ENCODE assay signal across 1 cellular context in genomic region chr12:103028881-103029280, GRCh38.
TF ChIP-seq lines count a peak whose summit lies in the region.

No MANE protein-coding gene starts in this region.

TF ChIP-seq in GM12878, 131 proteins besides CTCF, POLR2A, EP300 and RAD21 (continued from another document):
- TF ChIP-seq NFXL1 (IDR thresholded peaks at IDR 0.05; ENCODE audit: borderline replicate concordance): no peak
- TF ChIP-seq RUNX3 (IDR thresholded peaks at IDR 0.05; ENCODE audit: low read length): peak; percentile 51; the same call in 1 of the 2 replicates
- TF ChIP-seq, protein P1, sequence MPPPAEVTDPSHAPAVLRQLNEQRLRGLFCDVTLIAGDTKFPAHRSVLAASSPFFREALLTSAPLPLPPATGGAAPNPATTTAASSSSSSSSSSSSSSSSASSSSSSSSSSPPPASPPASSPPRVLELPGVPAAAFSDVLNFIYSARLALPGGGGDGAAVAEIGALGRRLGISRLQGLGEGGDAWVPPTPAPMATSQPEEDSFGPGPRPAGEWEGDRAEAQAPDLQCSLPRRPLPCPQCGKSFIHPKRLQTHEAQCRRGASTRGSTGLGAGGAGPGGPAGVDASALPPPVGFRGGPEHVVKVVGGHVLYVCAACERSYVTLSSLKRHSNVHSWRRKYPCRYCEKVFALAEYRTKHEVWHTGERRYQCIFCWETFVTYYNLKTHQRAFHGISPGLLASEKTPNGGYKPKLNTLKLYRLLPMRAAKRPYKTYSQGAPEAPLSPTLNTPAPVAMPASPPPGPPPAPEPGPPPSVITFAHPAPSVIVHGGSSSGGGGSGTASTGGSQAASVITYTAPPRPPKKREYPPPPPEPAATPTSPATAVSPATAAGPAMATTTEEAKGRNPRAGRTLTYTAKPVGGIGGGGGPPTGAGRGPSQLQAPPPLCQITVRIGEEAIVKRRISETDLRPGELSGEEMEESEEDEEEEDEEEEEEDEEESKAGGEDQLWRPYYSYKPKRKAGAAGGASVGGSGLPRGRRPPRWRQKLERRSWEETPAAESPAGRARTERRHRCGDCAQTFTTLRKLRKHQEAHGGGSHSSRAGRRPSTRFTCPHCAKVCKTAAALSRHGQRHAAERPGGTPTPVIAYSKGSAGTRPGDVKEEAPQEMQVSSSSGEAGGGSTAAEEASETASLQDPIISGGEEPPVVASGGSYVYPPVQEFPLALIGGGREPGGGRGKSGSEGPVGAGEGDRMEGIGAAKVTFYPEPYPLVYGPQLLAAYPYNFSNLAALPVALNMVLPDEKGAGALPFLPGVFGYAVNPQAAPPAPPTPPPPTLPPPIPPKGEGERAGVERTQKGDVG (CRISPR knock-in tag; IDR thresholded peaks at IDR 0.05): no peak
- TF ChIP-seq SREBF1 (IDR thresholded peaks at IDR 0.05; ENCODE audit: low read length): no peak
